ENCODE assay signal across 2 cellular contexts in the genomic region with DNA sequence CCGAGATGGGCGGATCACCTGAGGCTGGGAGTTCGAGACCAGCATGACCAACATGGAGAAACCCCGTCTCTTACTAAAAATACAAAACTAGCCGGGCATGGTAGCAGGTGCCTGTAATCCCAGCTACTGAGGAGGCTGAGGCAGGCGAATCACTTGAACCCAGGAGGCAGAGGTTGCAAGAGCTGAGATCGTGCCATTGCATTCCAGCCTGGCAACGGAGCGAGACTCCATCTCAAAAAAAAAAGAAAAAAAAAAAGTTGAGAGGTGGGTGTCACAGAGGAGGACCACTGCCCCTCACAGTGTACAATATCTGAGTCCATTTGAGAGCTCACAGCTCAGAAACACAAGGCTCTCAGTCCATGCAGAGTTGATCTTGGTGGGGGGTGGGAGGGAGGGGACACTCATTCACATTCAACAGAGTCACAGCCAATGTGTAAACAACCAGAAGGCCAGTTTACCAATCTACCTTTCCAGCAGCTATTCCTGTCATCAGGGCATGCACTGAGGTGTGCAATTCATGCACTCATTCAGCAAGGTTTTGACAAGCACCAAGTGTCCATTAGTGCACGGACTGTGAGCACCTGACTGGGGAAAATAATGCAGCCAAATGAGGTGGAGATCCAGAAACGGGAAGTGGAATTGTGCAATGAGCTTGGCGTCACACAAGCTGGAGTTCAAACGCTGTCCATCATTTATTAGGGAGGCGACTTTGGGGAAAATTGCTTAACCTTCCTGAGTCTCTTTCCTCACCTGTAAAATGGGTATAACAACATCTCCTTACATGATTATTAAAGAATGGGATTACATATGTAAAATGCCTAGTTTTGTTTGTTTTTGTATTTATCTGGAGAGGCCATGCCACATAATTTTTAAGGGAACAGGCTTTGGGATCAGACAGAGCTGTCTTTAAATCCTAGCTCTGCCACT.
TF ChIP-seq lines count a peak whose summit lies in the region.

No MANE protein-coding gene starts in this region.

TF ChIP-seq in liver, 16 proteins besides CTCF, POLR2A, EP300 and RAD21 (continued from another document):
- TF ChIP-seq ATF3 (IDR thresholded peaks at IDR 0.05) (peak; percentile 67), EGR1 (IDR thresholded peaks at IDR 0.05; ENCODE audit: low read depth in 2 of 2) (peak in 1 of 2 donors; percentile 83), YY1 (IDR thresholded peaks at IDR 0.05) (peak; percentile 94), NR2F2 (IDR thresholded peaks at IDR 0.05) (no peak)
- TF ChIP-seq, protein P1, sequence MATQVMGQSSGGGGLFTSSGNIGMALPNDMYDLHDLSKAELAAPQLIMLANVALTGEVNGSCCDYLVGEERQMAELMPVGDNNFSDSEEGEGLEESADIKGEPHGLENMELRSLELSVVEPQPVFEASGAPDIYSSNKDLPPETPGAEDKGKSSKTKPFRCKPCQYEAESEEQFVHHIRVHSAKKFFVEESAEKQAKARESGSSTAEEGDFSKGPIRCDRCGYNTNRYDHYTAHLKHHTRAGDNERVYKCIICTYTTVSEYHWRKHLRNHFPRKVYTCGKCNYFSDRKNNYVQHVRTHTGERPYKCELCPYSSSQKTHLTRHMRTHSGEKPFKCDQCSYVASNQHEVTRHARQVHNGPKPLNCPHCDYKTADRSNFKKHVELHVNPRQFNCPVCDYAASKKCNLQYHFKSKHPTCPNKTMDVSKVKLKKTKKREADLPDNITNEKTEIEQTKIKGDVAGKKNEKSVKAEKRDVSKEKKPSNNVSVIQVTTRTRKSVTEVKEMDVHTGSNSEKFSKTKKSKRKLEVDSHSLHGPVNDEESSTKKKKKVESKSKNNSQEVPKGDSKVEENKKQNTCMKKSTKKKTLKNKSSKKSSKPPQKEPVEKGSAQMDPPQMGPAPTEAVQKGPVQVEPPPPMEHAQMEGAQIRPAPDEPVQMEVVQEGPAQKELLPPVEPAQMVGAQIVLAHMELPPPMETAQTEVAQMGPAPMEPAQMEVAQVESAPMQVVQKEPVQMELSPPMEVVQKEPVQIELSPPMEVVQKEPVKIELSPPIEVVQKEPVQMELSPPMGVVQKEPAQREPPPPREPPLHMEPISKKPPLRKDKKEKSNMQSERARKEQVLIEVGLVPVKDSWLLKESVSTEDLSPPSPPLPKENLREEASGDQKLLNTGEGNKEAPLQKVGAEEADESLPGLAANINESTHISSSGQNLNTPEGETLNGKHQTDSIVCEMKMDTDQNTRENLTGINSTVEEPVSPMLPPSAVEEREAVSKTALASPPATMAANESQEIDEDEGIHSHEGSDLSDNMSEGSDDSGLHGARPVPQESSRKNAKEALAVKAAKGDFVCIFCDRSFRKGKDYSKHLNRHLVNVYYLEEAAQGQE (IDR thresholded peaks at IDR 0.05), result peak; percentile 82

TF ChIP-seq in SK-N-SH treated with all-trans-retinoic acid at 6 μM for 48 hours, 23 proteins besides CTCF, POLR2A, EP300 and RAD21 (continued from another document):
- TF ChIP-seq, protein P2, sequence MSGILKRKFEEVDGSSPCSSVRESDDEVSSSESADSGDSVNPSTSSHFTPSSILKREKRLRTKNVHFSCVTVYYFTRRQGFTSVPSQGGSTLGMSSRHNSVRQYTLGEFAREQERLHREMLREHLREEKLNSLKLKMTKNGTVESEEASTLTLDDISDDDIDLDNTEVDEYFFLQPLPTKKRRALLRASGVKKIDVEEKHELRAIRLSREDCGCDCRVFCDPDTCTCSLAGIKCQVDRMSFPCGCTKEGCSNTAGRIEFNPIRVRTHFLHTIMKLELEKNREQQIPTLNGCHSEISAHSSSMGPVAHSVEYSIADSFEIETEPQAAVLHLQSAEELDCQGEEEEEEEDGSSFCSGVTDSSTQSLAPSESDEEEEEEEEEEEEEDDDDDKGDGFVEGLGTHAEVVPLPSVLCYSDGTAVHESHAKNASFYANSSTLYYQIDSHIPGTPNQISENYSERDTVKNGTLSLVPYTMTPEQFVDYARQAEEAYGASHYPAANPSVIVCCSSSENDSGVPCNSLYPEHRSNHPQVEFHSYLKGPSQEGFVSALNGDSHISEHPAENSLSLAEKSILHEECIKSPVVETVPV (CRISPR knock-in tag; IDR thresholded peaks at IDR 0.05), result no peak
